In the genomic region with DNA sequence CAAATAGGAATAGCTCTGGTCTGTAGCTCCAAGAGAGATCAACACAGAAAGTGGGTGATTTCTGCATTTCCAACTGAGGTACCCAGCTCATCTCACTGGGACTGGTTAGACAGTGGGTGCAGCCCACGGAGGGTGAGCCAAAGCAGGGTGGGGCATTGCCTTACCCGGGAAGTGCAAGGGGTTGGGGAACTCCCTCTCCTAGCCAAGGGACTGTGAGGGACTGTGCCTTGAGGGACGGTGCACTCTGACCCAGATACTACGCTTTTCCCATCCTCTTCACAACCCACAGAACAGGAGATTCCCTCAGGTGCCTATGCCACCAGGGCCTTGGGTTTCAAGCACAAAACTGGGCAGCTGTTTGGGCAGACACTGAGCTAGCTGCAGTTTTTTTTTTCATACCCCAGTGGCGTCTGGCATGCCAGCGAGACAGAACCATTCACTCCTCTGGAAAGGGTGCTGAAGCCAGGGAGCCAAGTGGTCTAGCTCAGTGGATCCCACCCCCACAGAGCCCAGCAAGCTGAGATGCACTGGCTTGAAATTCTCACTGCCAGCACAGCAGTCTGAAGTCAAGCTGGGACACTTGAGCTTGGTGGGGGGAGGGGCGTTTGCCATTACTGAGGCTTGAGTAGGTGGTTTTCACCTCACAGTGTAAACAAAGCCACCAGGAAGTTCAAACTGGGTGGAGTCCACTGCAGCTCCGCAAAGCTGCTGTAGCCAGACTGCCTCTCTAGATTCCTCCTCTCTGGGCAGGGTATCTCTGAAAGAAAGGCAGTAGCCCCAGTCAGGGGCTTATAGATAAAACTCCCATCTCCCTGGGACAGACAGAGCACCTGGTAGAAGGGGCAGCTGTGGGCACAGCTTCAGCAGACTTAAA, we compare ENCODE assay signal across 8 cellular contexts. TPM values are rescaled to one million over a fixed set of nuclear protein-coding genes. Genes with fewer than 3 reads are reported as not detected.
A peak's percentile ranks its signal among the peaks of the same experiment; 100 is the strongest.
DNase-seq lines count a peak whose midpoint lies in the region; ATAC-seq and TF ChIP-seq lines count a peak whose summit lies in the region.
"Not testable (repeated sequence)": the region's sequence is repeated elsewhere in the genome, so short reads cannot be mapped to it uniquely, and the experiment has no call there.

No MANE protein-coding gene starts in this region.

- in situ Hi-C loops in mammary epithelial cell (cut with MboI; ENCODE audit: low sequenced_read_pairs in 2 of 2) = not testable (repeated sequence)

- TF ChIP-seq CTCF in mammary epithelial cell (conservative IDR thresholded peaks at IDR 0.05 in 1 of 2, IDR thresholded peaks at IDR 0.05 in 1 of 2; ENCODE audit: extremely low read depth in 1 of 2, insufficient read depth in 1 of 2, low read depth in 1 of 2, low read length in 2 of 2); smooth muscle cell (IDR thresholded peaks at IDR 0.05; ENCODE audit: borderline replicate concordance, insufficient read depth, poor library complexity, severe bottlenecking): not testable (repeated sequence)

- not testable (repeated sequence) for H3K27ac ChIP-seq in mammary epithelial cell (ENCODE audit: insufficient read depth, low read depth, low read length); smooth muscle cell (ENCODE audit: low read depth)

- H3K27me3 Mint-ChIP-seq in activated CD8-positive, alpha-beta memory T cell treated with anti-CD3 and anti-CD28 coated beads, Interleukin-2, amount 10 ng/mL, durations not matched to agents 7 days and 5 days; stimulated activated naive CD8-positive, alpha-beta T cell treated with anti-CD3 and anti-CD28 coated beads, Interleukin-15, amount 100 ng/mL, for 72 hours: not testable (repeated sequence)

- H3K4me1 Mint-ChIP-seq in activated CD8-positive, alpha-beta memory T cell treated with anti-CD3 and anti-CD28 coated beads, Interleukin-2, amount 10 ng/mL, durations not matched to agents 7 days and 5 days = peaks cover 79% of the 10 kb centered on the region
- H3K4me1 Mint-ChIP-seq in stimulated activated naive CD8-positive, alpha-beta T cell treated with anti-CD3 and anti-CD28 coated beads, Interleukin-15, amount 100 ng/mL, for 72 hours = peaks cover 94% of the 10 kb centered on the region

- not testable (repeated sequence) for H3K9me3 ChIP-seq in mammary epithelial cell (replicated peaks; ENCODE audit: insufficient read depth, low read length); smooth muscle cell (replicated peaks; ENCODE audit: low read depth)

- not testable (repeated sequence) for H3K27me3 ChIP-seq in mammary epithelial cell (ENCODE audit: insufficient read depth, low read length); smooth muscle cell (ENCODE audit: low read depth)

- BruUV-seq in mammary epithelial cell (replicated peaks; lab: Mats Ljungman, UMichigan) = not testable (repeated sequence)

- peaks cover 37% of the 10 kb centered on the region for H3K36me3 Mint-ChIP-seq in activated CD8-positive, alpha-beta memory T cell treated with anti-CD3 and anti-CD28 coated beads, Interleukin-2, amount 10 ng/mL, durations not matched to agents 7 days and 5 days

- not testable (repeated sequence) for H3K9ac ChIP-seq in mammary epithelial cell (ENCODE audit: insufficient read depth, low read length); smooth muscle cell (ENCODE audit: low read depth)

- peak overlapping the region; percentile 86 for H2AFZ ChIP-seq in mammary epithelial cell (ENCODE audit: low read depth, low read length)
- peak overlapping the region; percentile 83 for H2AFZ ChIP-seq in smooth muscle cell (ENCODE audit: low read depth)

- peak overlapping the region; percentile 60 for H3K4me3 Mint-ChIP-seq in activated CD8-positive, alpha-beta memory T cell treated with anti-CD3 and anti-CD28 coated beads, Interleukin-2, amount 10 ng/mL, durations not matched to agents 7 days and 5 days
- H3K4me3 Mint-ChIP-seq in stimulated activated naive CD8-positive, alpha-beta T cell treated with anti-CD3 and anti-CD28 coated beads, Interleukin-15, amount 100 ng/mL, for 72 hours = peak overlapping the region; percentile 69 to 75

- H3K4me2 ChIP-seq in mammary epithelial cell (ENCODE audit: insufficient read depth, low read depth, low read length) (peak overlapping the region; percentile 23), smooth muscle cell (peak overlapping the region; percentile 74)

- ATAC-seq in activated CD8-positive, alpha-beta memory T cell treated with anti-CD3 and anti-CD28 coated beads, Interleukin-2, amount 10 ng/mL, durations not matched to agents 7 days and 5 days = peak; percentile 78
- ATAC-seq in stimulated activated naive CD8-positive, alpha-beta T cell treated with anti-CD3 and anti-CD28 coated beads, Interleukin-15, amount 100 ng/mL, for 72 hours = peak; percentile 83

- dilution Hi-C loops in mammary epithelial cell (cut with HindIII; ENCODE audit: low sequenced_read_pairs) = not testable (repeated sequence)

- 20% methylated on average over 6 of the region's 8 CpGs for WGBS in mammary epithelial cell (ENCODE audit: low coverage, missing lambda C conversion rate)
- 44% methylated on average over 8 of the region's 8 CpGs for WGBS in smooth muscle cell (ENCODE audit: low lambda C conversion rate)

- H3K4me3 ChIP-seq in mammary epithelial cell (replicated peaks in 1 of 3; ENCODE audit: insufficient read depth in 1 of 3, low read depth in 2 of 3, low read length in 3 of 3); smooth muscle cell: not testable (repeated sequence)

- not testable (repeated sequence) for H3K4me1 ChIP-seq in mammary epithelial cell (ENCODE audit: insufficient read depth, low read length); smooth muscle cell (ENCODE audit: low read depth)

- not testable (repeated sequence) for H3K9me3 Mint-ChIP-seq in activated CD8-positive, alpha-beta memory T cell treated with anti-CD3 and anti-CD28 coated beads, Interleukin-2, amount 10 ng/mL, durations not matched to agents 7 days and 5 days (ENCODE audit: low read depth)
- H3K9me3 Mint-ChIP-seq in stimulated activated naive CD8-positive, alpha-beta T cell treated with anti-CD3 and anti-CD28 coated beads, Interleukin-15, amount 100 ng/mL, for 72 hours = peaks cover 0 to 12% of the 10 kb centered on the region in 2 donors

- not testable (repeated sequence) for H3K79me2 ChIP-seq in mammary epithelial cell (ENCODE audit: insufficient read depth, low read length); smooth muscle cell (ENCODE audit: low read depth)

- CTCF ChIA-PET in activated CD8-positive, alpha-beta memory T cell treated with anti-CD3 and anti-CD28 coated beads, Interleukin-2, amount 10 ng/mL, durations not matched to agents 7 days and 5 days (lab: Charles Lee) = interaction anchor here (0.9 to 8.3 kb wide), 8 partner anchors 10 to 85 kb away, joined by 3 to 121 read pairs (median 8); a partner anchor contains a TSS
- CTCF ChIA-PET in mammary epithelial cell (lab: Charles Lee; ENCODE audit: low non-redundant PET) = not testable (repeated sequence)

- not testable (repeated sequence) for H3F3A ChIP-seq in smooth muscle cell (ENCODE audit: low read depth)

- peak; percentile 77 for DNase-seq in Daoy (ENCODE audit: low read depth)
- DNase-seq in NCI-H146 (lab: John Stamatoyannopoulos, UW) = peak; percentile 58
- DNase-seq in SHP77 (lab: John Stamatoyannopoulos, UW) = peak; percentile 38 to 42
- DNase-seq in activated CD8-positive, alpha-beta memory T cell treated with anti-CD3 and anti-CD28 coated beads, Interleukin-2, amount 10 ng/mL, durations not matched to agents 7 days and 5 days = peak; percentile 94
- DNase-seq in mammary epithelial cell = peak; percentile 20
- peak; percentile 49 for DNase-seq in kidney glomerular epithelial cell (lab: John Stamatoyannopoulos, UW)
- DNase-seq in smooth muscle cell (lab: John Stamatoyannopoulos, UW; ENCODE audit: unreplicated experiment) = not testable (repeated sequence)
- DNase-seq in stimulated activated naive CD8-positive, alpha-beta T cell treated with anti-CD3 and anti-CD28 coated beads, Interleukin-15, amount 100 ng/mL, for 72 hours = peak; percentile 70 to 82

- intact Hi-C loops in mammary epithelial cell (cut with micrococcal nuclease) = not testable (repeated sequence)

- H3K36me3 ChIP-seq in mammary epithelial cell (ENCODE audit: insufficient read depth, low read length); smooth muscle cell (ENCODE audit: low read depth): not testable (repeated sequence)

- not testable (repeated sequence) for H4K20me1 ChIP-seq in mammary epithelial cell (ENCODE audit: insufficient read depth, low read length); smooth muscle cell (ENCODE audit: low read depth)

- peak overlapping the region; percentile 87 for H3K27ac Mint-ChIP-seq in activated CD8-positive, alpha-beta memory T cell treated with anti-CD3 and anti-CD28 coated beads, Interleukin-2, amount 10 ng/mL, durations not matched to agents 7 days and 5 days
- H3K27ac Mint-ChIP-seq in stimulated activated naive CD8-positive, alpha-beta T cell treated with anti-CD3 and anti-CD28 coated beads, Interleukin-15, amount 100 ng/mL, for 72 hours = peak overlapping the region; percentile 73 to 92

RNA-seq across cellular contexts. Expression of a gene that starts 19.6 kb away (rescaled TPM):
- total RNA-seq in Daoy (2014; rRNA removed; shearing (Covaris generic)) = 32.6 and 37.2 TPM in 2 replicates
- total RNA-seq in activated CD8-positive, alpha-beta memory T cell treated with anti-CD3 and anti-CD28 coated beads, Interleukin-2, amount 10 ng/mL, durations not matched to agents 7 days and 5 days = 10 to 100 TPM; 76.7 to 95.8 TPM
- 10 to 100 TPM; 55.4 to 76.2 TPM for total RNA-seq in mammary epithelial cell
- 37.3 TPM for polyA plus RNA-seq in mammary epithelial cell
- 192 TPM for polyA minus RNA-seq in mammary epithelial cell
- total RNA-seq in smooth muscle cell = 48.6 and 84.4 TPM in 2 replicates
- polyA plus RNA-seq in smooth muscle cell = 16.2 and 17.1 TPM in 2 replicates

RNA-seq across cellular contexts. Expression of a gene that starts 28.1 kb away (rescaled TPM):
- total RNA-seq in Daoy (2014; rRNA removed; shearing (Covaris generic)) = 0.11 and 2.9 TPM in 2 replicates
- 10 to 100 TPM; 17.2 to 38.4 TPM for total RNA-seq in activated CD8-positive, alpha-beta memory T cell treated with anti-CD3 and anti-CD28 coated beads, Interleukin-2, amount 10 ng/mL, durations not matched to agents 7 days and 5 days
- total RNA-seq in mammary epithelial cell = not detected
- 0.12 TPM for polyA plus RNA-seq in mammary epithelial cell
- polyA minus RNA-seq in mammary epithelial cell = not detected
- not detected in 2 replicates for total RNA-seq in smooth muscle cell
- not detected in 2 replicates for polyA plus RNA-seq in smooth muscle cell

RNA-seq across cellular contexts. Expression of a gene that starts 28.3 kb away (rescaled TPM):
- 1,867 and 2,010 TPM in 2 replicates for total RNA-seq in Daoy (2014; rRNA removed; shearing (Covaris generic))
- total RNA-seq in activated CD8-positive, alpha-beta memory T cell treated with anti-CD3 and anti-CD28 coated beads, Interleukin-2, amount 10 ng/mL, durations not matched to agents 7 days and 5 days = 1,000 to 10,000 TPM; 6,920 to 7,161 TPM
- total RNA-seq in mammary epithelial cell (100 to 1,000 TPM; 416 to 518 TPM), smooth muscle cell (1,861 and 2,004 TPM in 2 replicates)
- polyA plus RNA-seq in mammary epithelial cell (2,230 TPM), smooth muscle cell (1,723 and 2,067 TPM in 2 replicates)
- 465 TPM for polyA minus RNA-seq in mammary epithelial cell

RNA-seq across cellular contexts. Expression of a gene that starts 53.3 kb away (rescaled TPM):
- 7.8 and 8.9 TPM in 2 replicates for total RNA-seq in Daoy (2014; rRNA removed; shearing (Covaris generic))
- 10 to 100 TPM; 79.1 to 79.4 TPM for total RNA-seq in activated CD8-positive, alpha-beta memory T cell treated with anti-CD3 and anti-CD28 coated beads, Interleukin-2, amount 10 ng/mL, durations not matched to agents 7 days and 5 days
- total RNA-seq in mammary epithelial cell (1 to 10 TPM; 7.7 to 9.0 TPM), smooth muscle cell (4.8 and 5.3 TPM in 2 replicates)
- polyA plus RNA-seq in mammary epithelial cell (4.5 TPM), smooth muscle cell (2.2 and 4.2 TPM in 2 replicates)
- polyA minus RNA-seq in mammary epithelial cell = 32.9 TPM
